ENCODE assay signal across 8 cellular contexts in genomic region chr3:52498134-52499054, GRCh38. TPM values are rescaled to one million over a fixed set of nuclear protein-coding genes. Genes with fewer than 3 reads are reported as not detected.
DNase-seq lines count a peak whose midpoint lies in the region; ATAC-seq and TF ChIP-seq lines count a peak whose summit lies in the region.
"Had no signal": no experiment of that assay in that cellular context is flagged by ENCODE, and none has a peak within 500 bp of the region (broad histone marks: within the 10 kb centered on the region; RNA-seq: fewer than 3 reads in every experiment).

No MANE protein-coding gene starts in this region.

- H3K36me3 ChIP-seq in lower lobe of right lung = no peaks in the 10 kb centered on the region
- no peaks in the 10 kb centered on the region for H3K36me3 ChIP-seq in vagina

- no peaks in the 10 kb centered on the region for H3K27me3 Mint-ChIP-seq in central memory CD8-positive, alpha-beta T cell

- intact Hi-C loops in lower lobe of right lung (cut with DNase I) (no loop called here), vagina (cut with DNase I) (no loop called here)

- H3K36me3 Mint-ChIP-seq in central memory CD8-positive, alpha-beta T cell (ENCODE audit: insufficient read depth) = peaks cover 2% of the 10 kb centered on the region

- H3K27me3 ChIP-seq in lower lobe of right lung (ENCODE audit: low read depth) (no peaks in the 10 kb centered on the region), vagina (no peaks in the 10 kb centered on the region)

- DNase-seq in MV-4-11 (lab: John Stamatoyannopoulos, UW) (peak; percentile 100), lower lobe of right lung (peak; percentile 80), vagina (ENCODE audit: extremely low spot score in 2 of 2) (peak in 1 of 2 donors; percentile 90), HuH-7.5 (ENCODE audit: low spot score) (no peak)
- no peak for DNase-seq in central memory CD8-positive, alpha-beta T cell (ENCODE audit: low spot score in 2 of 2)
- DNase-seq in stimulated activated CD4-positive, alpha-beta T cell treated with anti-CD3 and anti-CD28 coated beads, Interleukin-2, amount 100 ng/mL, for 48 hours = no peak
- DNase-seq: NCI-H187 had no signal

- peaks cover 54% of the 10 kb centered on the region for H3K4me1 ChIP-seq in lower lobe of right lung
- H3K4me1 ChIP-seq in vagina = peaks cover 32% of the 10 kb centered on the region

- H3K27ac ChIP-seq in lower lobe of right lung (no peak overlapping the region), vagina (peak overlapping the region; percentile 34)

- H3K4me3 Mint-ChIP-seq in central memory CD8-positive, alpha-beta T cell = no peak overlapping the region

- no peaks in the 10 kb centered on the region for H3K9me3 ChIP-seq in lower lobe of right lung
- no peaks in the 10 kb centered on the region for H3K9me3 ChIP-seq in vagina

- no peak for TF ChIP-seq POLR2A in vagina (IDR thresholded peaks at IDR 0.05)

- H3K4me1 Mint-ChIP-seq in central memory CD8-positive, alpha-beta T cell = peaks cover 6% of the 10 kb centered on the region

- no peak overlapping the region for H3K27ac Mint-ChIP-seq in central memory CD8-positive, alpha-beta T cell (ENCODE audit: low read depth)

- no peaks in the 10 kb centered on the region for H3K9me3 Mint-ChIP-seq in central memory CD8-positive, alpha-beta T cell

- TF ChIP-seq CTCF in lower lobe of right lung (IDR thresholded peaks at IDR 0.05) (no peak), vagina (IDR thresholded peaks at IDR 0.05) (no peak)

- H3K4me3 ChIP-seq in lower lobe of right lung (no peak overlapping the region), vagina (no peak overlapping the region)

- ATAC-seq in central memory CD8-positive, alpha-beta T cell (replicated peaks; ENCODE audit: extremely low read depth, poor library complexity, severe bottlenecking) = peak; percentile 52
- ATAC-seq in lower lobe of right lung = peak; percentile 46 to 74
- no peak for ATAC-seq in HG03457 (IDR thresholded peaks at IDR 0.05; ENCODE audit: unreplicated experiment)

RNA-seq across cellular contexts. Expression of gene STAB1, which starts 3.3 kb away (rescaled TPM):
- total RNA-seq in lower lobe of right lung = 133 TPM
- 124 TPM for total RNA-seq in vagina

RNA-seq across cellular contexts. Expression of gene NT5DC2, which starts 35.3 kb away (rescaled TPM):
- total RNA-seq in lower lobe of right lung = 28.5 TPM
- 63.3 TPM for total RNA-seq in vagina

RNA-seq across cellular contexts. Expression of gene UQCC5, which starts 38.0 kb away (rescaled TPM):
- 16.3 TPM for total RNA-seq in lower lobe of right lung
- total RNA-seq in vagina = 1.2 TPM

RNA-seq across cellular contexts. Expression of gene NISCH, which starts 43.0 kb away (rescaled TPM):
- total RNA-seq in lower lobe of right lung (90.2 TPM), vagina (103 TPM)

RNA-seq across cellular contexts. Expression of gene TNNC1, which starts 44.6 kb away (rescaled TPM):
- total RNA-seq in lower lobe of right lung (44.0 TPM), vagina (1.7 TPM)

Comparison
In these comparisons a context has a peak if more than half of its experiments do, and no peak if none do; other contexts are left out.
1. DNase-seq: peak in MV-4-11 (single experiment) and lower lobe of right lung (single experiment); none in central memory CD8-positive, alpha-beta T cell (0 of 2), stimulated activated CD4-positive, alpha-beta T cell treated with anti-CD3 and anti-CD28 coated beads, Interleukin-2, amount 100 ng/mL, for 48 hours (0 of 2) and HuH-7.5 (single experiment).